Comparison of ENCODE assay signal across 21 cellular contexts in the genomic region with DNA sequence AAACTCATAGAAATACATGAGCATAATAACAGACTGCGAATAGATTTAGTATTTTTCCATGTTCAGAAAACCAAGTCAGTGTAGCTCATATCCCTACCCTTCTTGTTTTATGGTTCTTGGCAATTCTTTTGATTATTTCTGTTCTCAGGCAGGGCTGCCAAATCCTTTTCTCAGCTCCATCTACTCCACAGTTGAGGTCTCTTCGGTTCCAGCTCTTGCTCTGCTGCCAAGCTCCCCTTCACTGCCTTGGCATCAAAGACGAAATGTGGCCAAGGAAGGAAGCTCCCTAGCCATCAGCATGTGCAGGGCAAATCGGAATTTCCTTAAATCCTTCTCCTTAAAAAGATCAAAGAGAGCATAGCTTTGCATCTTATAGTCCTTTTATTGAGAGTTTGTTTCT.
DNase-seq lines count a peak whose midpoint lies in the region; ATAC-seq and TF ChIP-seq lines count a peak whose summit lies in the region.
"Had no signal": no experiment of that assay in that cellular context is flagged by ENCODE, and none has a peak within 500 bp of the region (broad histone marks: within the 10 kb centered on the region; RNA-seq: fewer than 3 reads in every experiment).

No MANE protein-coding gene starts in this region.

- no peak for TF ChIP-seq CTCF in sigmoid colon (IDR thresholded peaks at IDR 0.05)
- TF ChIP-seq CTCF in endodermal cell (conservative IDR thresholded peaks at IDR 0.05), result no peak

- H3K9me3 Mint-ChIP-seq in endodermal cell, result no peaks in the 10 kb centered on the region
- H3K9me3 Mint-ChIP-seq: CD4-positive, CD25-positive, alpha-beta regulatory T cell; GM23338 had no signal

- 70 to 75% methylated on average over 4 of the region's 4 CpGs for WGBS in sigmoid colon, 2 donors
- 80 to 93% methylated on average over 1 to 4 of the region's 4 CpGs for WGBS in endodermal cell (ENCODE audit: insufficient coverage in 1 of 2, insufficient read length in 1 of 2), 2 experiments

- no peak overlapping the region for H3K4me3 ChIP-seq in MG63
- H3K4me3 ChIP-seq in sigmoid colon, result no peak overlapping the region
- no peak overlapping the region for H3K4me3 ChIP-seq in endodermal cell (ENCODE audit: low read length)
- H3K4me3 ChIP-seq: GM12878, GM23338, HAP-1 had no signal

- TF ChIP-seq POLR2A in sigmoid colon (IDR thresholded peaks at IDR 0.05), result no peak

- no peak for TF ChIP-seq EP300 in sigmoid colon (IDR thresholded peaks at IDR 0.05)

- H3K27ac Mint-ChIP-seq in endodermal cell, result no peak overlapping the region
- H3K27ac Mint-ChIP-seq: GM23338 had no signal

- H3K9me3 ChIP-seq in MG63, result no peaks in the 10 kb centered on the region
- no peaks in the 10 kb centered on the region for H3K9me3 ChIP-seq in sigmoid colon
- no peaks in the 10 kb centered on the region for H3K9me3 ChIP-seq in endodermal cell (ENCODE audit: control insufficient read depth, low read length)
- H3K9me3 ChIP-seq: HAP-1 had no signal

- H3K4me3 Mint-ChIP-seq in endodermal cell, result no peak overlapping the region
- H3K4me3 Mint-ChIP-seq: CD4-positive, CD25-positive, alpha-beta regulatory T cell; GM23338 had no signal

- H3K27me3 Mint-ChIP-seq in endodermal cell (ENCODE audit: insufficient read depth), result no peaks in the 10 kb centered on the region
- H3K27me3 Mint-ChIP-seq: CD4-positive, CD25-positive, alpha-beta regulatory T cell had no signal

- H3K36me3 ChIP-seq in MG63 (no peaks in the 10 kb centered on the region), sigmoid colon (no peaks in the 10 kb centered on the region), endodermal cell (ENCODE audit: control insufficient read depth, insufficient read depth, low read length) (no peaks in the 10 kb centered on the region)
- H3K36me3 ChIP-seq: HAP-1 had no signal

- H3K4me1 ChIP-seq in sigmoid colon (peaks cover 0 to 15% (median 11%) of the 10 kb centered on the region in 4 donors), endodermal cell (ENCODE audit: control insufficient read depth, insufficient read depth, low read length) (no peaks in the 10 kb centered on the region)
- H3K4me1 ChIP-seq: HAP-1 had no signal

- H3K27ac ChIP-seq in sigmoid colon (peak overlapping the region in 1 of 4 donors; percentile 27), endodermal cell (ENCODE audit: low read depth, low read length) (no peak overlapping the region)

- intact Hi-C loops in sigmoid colon (cut with DNase I), result no loop called here

- H3K27me3 ChIP-seq in MG63 (no peaks in the 10 kb centered on the region), sigmoid colon (no peaks in the 10 kb centered on the region), endodermal cell (ENCODE audit: control insufficient read depth, insufficient read depth, low read length, poor library complexity, severe bottlenecking) (no peaks in the 10 kb centered on the region)

- H3K4me1 Mint-ChIP-seq in endodermal cell, result peaks cover 6% of the 10 kb centered on the region

- no peaks in the 10 kb centered on the region for H3K36me3 Mint-ChIP-seq in endodermal cell (ENCODE audit: low read depth)

- no peak overlapping the region for H3K9ac ChIP-seq in endodermal cell (ENCODE audit: extremely low read depth, low read length, poor library complexity, severe bottlenecking)

- DNase-seq in MG63, result peak; percentile 54
- peak; percentile 44 for DNase-seq in cerebellar cortex (ENCODE audit: low spot score)
- DNase-seq in midbrain (lab: John Stamatoyannopoulos, UW), result peak; percentile 13
- DNase-seq in sigmoid colon, result peak; percentile 69
- DNase-seq in UCSD-AML1 (lab: John Stamatoyannopoulos, UW; ENCODE audit: unreplicated experiment), result no peak
- no peak for DNase-seq in endodermal cell
- DNase-seq: CD4-positive, CD25-positive, alpha-beta regulatory T cell; COR-L47; DMS 273 treated with DMSO at 0.1 percent for 48 hours; DMS79 treated with DMSO at 0.1 percent for 48 hours; Kasumi-1; NCI-H1048; NCI-H1417 treated with DMSO at 0.1 percent for 48 hours; NCI-H187; NCI-H2107; NCI-H69 had no signal

- no peak for ATAC-seq in HG02973 (IDR thresholded peaks at IDR 0.05; ENCODE audit: unreplicated experiment)
- ATAC-seq: GM12878, GM23338, Panc1 had no signal

Comparison
In these comparisons a context has a peak if more than half of its experiments do, and no peak if none do; other contexts are left out.
1. DNase-seq: peak in MG63 (single experiment), cerebellar cortex (single experiment), midbrain (single experiment) and sigmoid colon (single experiment); none in UCSD-AML1 (single experiment) and endodermal cell (single experiment).